In the genomic region with DNA sequence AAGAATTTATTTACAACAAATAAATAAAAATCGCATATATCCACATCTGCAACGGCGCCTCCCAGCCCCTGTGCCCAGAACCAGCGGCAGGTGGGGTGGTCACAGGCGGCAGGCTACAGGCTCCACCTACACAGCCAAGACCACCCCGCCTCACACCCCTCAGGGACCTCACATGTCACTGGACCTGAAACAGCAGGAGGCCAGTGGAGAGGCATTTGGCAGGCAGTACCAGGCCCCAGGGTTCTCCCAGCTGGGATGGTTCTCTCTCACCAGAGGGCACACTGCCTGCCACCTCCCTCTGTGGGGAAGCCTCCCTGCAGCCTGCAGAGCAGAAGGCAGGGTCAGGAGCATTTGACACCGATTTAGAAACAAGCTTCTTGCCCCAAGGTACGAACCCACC, we compare ENCODE assay signal across 19 cellular contexts.
DNase-seq lines count a peak whose midpoint lies in the region; ATAC-seq lines count a peak whose summit lies in the region.
"Had no signal": no experiment of that assay in that cellular context is flagged by ENCODE, and none has a peak within 500 bp of the region (broad histone marks: within the 10 kb centered on the region; RNA-seq: fewer than 3 reads in every experiment).

No MANE protein-coding gene starts in this region.

- intact Hi-C loops in posterior vena cava (cut with DNase I): no loop called here

- DNase-seq in COR-L47 (lab: John Stamatoyannopoulos, UW) (peak; percentile 19), NCI-H69 (lab: John Stamatoyannopoulos, UW) (peak; percentile 98), globus pallidus (ENCODE audit: low spot score) (peak; percentile 69), myocyte (ENCODE audit: low read depth) (peak; percentile 53), SW480 (ENCODE audit: low spot score) (no peak), posterior vena cava (ENCODE audit: low spot score) (no peak)
- DNase-seq: activated CD4-positive, alpha-beta T cell treated with anti-CD3 and anti-CD28 coated beads, Interleukin-2, amount 50 U/mL, for 4 hours; activated naive CD4-positive, alpha-beta T cell; Karpas-422; NCI-H1436; NCI-H226; ovary; small intestine; stimulated activated CD4-positive, alpha-beta T cell treated with anti-CD3 and anti-CD28 coated beads, Interleukin-4, amount 100 ng/mL, for 24 hours; SW 1271 had no signal

- no peak for ATAC-seq in activated CD4-positive, CD25-positive, alpha-beta regulatory T cell treated with anti-CD3 and anti-CD28 coated beads, Interleukin-2, amount 50 U/mL, for 24 hours
- no peak for ATAC-seq in HG03097 (IDR thresholded peaks at IDR 0.05; ENCODE audit: low FRiP score, unreplicated experiment)
- ATAC-seq: HCT116, left lobe of liver had no signal

Comparison
In these comparisons a context has a peak if more than half of its experiments do, and no peak if none do; other contexts are left out.
1. DNase-seq: peak in COR-L47 (single experiment), NCI-H69 (single experiment), globus pallidus (single experiment) and myocyte (single experiment); none in SW480 (single experiment) and posterior vena cava (single experiment).